ENCODE assay signal across 11 cellular contexts in the genomic region with DNA sequence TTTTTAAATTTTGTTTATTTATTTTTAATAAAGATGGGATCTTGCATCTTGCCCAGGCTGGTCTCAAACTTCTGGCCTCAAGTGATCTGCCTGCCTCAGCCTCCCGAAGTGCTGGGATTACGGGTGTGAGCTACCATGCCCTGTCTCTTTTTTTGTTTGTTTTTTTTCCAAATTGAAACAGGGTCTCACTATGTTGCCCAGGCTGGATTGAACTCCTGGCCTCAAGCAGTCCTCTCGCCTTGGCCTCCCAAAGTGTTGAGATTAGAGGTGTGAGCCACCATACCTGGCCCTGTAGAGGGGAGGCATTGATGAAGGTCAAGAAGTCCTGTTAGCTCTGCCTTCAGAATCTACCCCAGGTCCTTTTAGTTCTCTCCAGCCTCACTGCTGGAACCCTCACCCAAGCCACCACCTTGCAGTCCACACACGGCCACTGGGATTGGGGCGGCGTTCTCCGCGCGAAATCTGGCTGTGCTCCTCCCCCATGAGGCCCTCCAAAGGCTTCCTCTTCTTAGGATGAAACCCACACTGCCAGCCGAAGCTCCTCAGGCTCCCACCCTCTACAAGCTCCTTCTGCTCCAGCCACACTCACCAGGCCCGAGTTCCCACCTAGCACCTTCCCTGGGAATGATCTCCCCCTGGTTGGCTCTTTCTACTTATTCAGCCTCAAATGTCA. TPM values are rescaled to one million over a fixed set of nuclear protein-coding genes. Genes with fewer than 3 reads are reported as not detected.
A peak's percentile ranks its signal among the peaks of the same experiment; 100 is the strongest.
DNase-seq lines count a peak whose midpoint lies in the region; TF ChIP-seq lines count a peak whose summit lies in the region.
"Had no signal": no experiment of that assay in that cellular context is flagged by ENCODE, and none has a peak within 500 bp of the region (broad histone marks: within the 10 kb centered on the region; RNA-seq: fewer than 3 reads in every experiment).

No MANE protein-coding gene starts in this region.

- no peak for DNase-seq in Peyer's patch
- DNase-seq in fibroblast of lung (ENCODE audit: low read depth in 2 of 2), result no peak
- no peak for DNase-seq in trophoblast cell
- no peak for DNase-seq in GF-D8 (lab: John Stamatoyannopoulos, UW)
- DNase-seq in cerebellar nuclear complex (lab: John Stamatoyannopoulos, UW), result no peak
- DNase-seq in NCI-H69 (lab: John Stamatoyannopoulos, UW), result no peak
- DNase-seq in activated T-cell treated with anti-CD3 and anti-CD28 coated beads, Interleukin-2, amount 50 U/mL, for 1 hour, result no peak
- DNase-seq: NCI-H1694 treated with DMSO at 0.1 percent for 48 hours; stimulated activated CD4-positive, alpha-beta T cell treated with anti-CD3 and anti-CD28 coated beads, Interleukin-4, amount 100 ng/mL, for 4 hours; T1000 had no signal

- H3K27me3 ChIP-seq in BLaER1 treated with 17β-estradiol and CSF1 and Interleukin-3, amounts not matched to agents 10 nM and 100 nM, result no peaks in the 10 kb centered on the region
- H3K27me3 ChIP-seq in Peyer's patch (no peaks in the 10 kb centered on the region), fibroblast of lung (ENCODE audit: control insufficient read depth, insufficient read depth, low read length) (no peaks in the 10 kb centered on the region), trophoblast cell (ENCODE audit: insufficient read depth, low read length) (no peaks in the 10 kb centered on the region)

- peak overlapping the region; percentile 88 for H2BK120ac ChIP-seq in trophoblast cell (ENCODE audit: insufficient read depth, low read length, poor library complexity)

- WGBS in trophoblast cell (ENCODE audit: extremely low coverage, insufficient coverage, insufficient read length), result no CpG with 5 or more reads among the region's 11 CpGs

- peak overlapping the region; percentile 93 for H2AK5ac ChIP-seq in trophoblast cell (ENCODE audit: low read length)

- H3K36me3 ChIP-seq in BLaER1 treated with 17β-estradiol and CSF1 and Interleukin-3, amounts not matched to agents 10 nM and 100 nM, result peaks cover 2 to 45% (median 23%) of the 10 kb centered on the region in 11 experiments; a peak in 14 of 22 replicates
- H3K36me3 ChIP-seq in Peyer's patch (no peaks in the 10 kb centered on the region), fibroblast of lung (ENCODE audit: control insufficient read depth, insufficient read depth, low read length) (peaks cover 9% of the 10 kb centered on the region), trophoblast cell (ENCODE audit: control insufficient read depth in 1 of 2, insufficient read depth in 2 of 2, low read length in 2 of 2) (peaks cover 17 to 20% of the 10 kb centered on the region in 2 experiments)

- H3K4me3 ChIP-seq in BLaER1 treated with 17β-estradiol and CSF1 and Interleukin-3, amounts not matched to agents 10 nM and 100 nM, result 0 out of 20 replicates have a peak overlapping the region, but pooled peaks of 1 of the 10 experiments have one; percentile 12
- H3K4me3 ChIP-seq in Peyer's patch (no peak overlapping the region), fibroblast of lung (replicated peaks in 1 of 4; ENCODE audit: control extremely low read depth in 1 of 4, insufficient read depth in 1 of 4, low read depth in 3 of 4, low read length in 4 of 4) (no peak overlapping the region), trophoblast cell (ENCODE audit: low read depth, low read length) (no peak overlapping the region)

- no peak for TF ChIP-seq CTCF in Peyer's patch (IDR thresholded peaks at IDR 0.05)
- TF ChIP-seq CTCF in fibroblast of lung (conservative IDR thresholded peaks at IDR 0.05 in 1 of 2, IDR thresholded peaks at IDR 0.05 in 1 of 2; ENCODE audit: low read depth in 1 of 2, low read length in 2 of 2), result no peak

- peak overlapping the region; percentile 19 for H4K12ac ChIP-seq in trophoblast cell (ENCODE audit: low read depth, low read length)

- H3K18ac ChIP-seq in trophoblast cell (ENCODE audit: low read length), result peak overlapping the region; percentile 86

- peak overlapping the region; percentile 43 for H3K23ac ChIP-seq in trophoblast cell (ENCODE audit: low read length)

- peak overlapping the region in 10 of 11 experiments; percentile 83 to 96 (median 90); a peak in 20 of 22 replicates for H3K27ac ChIP-seq in BLaER1 treated with 17β-estradiol and CSF1 and Interleukin-3, amounts not matched to agents 10 nM and 100 nM
- H3K27ac ChIP-seq in Peyer's patch (peak overlapping the region; percentile 55 to 98 (median 94)), fibroblast of lung (ENCODE audit: insufficient read depth, low read length) (peak overlapping the region; percentile 93), trophoblast cell (ENCODE audit: low read depth, low read length) (peak overlapping the region; percentile 100)

- H2AFZ ChIP-seq in fibroblast of lung (ENCODE audit: low read length) (no peak overlapping the region), trophoblast cell (ENCODE audit: insufficient read depth, low read length, poor library complexity) (peak overlapping the region; percentile 43)

- no peaks in the 10 kb centered on the region for H3K9me3 ChIP-seq in BLaER1 treated with 17β-estradiol and CSF1 and Interleukin-3, amounts not matched to agents 10 nM and 100 nM (replicated peaks in 1 of 11)
- H3K9me3 ChIP-seq in Peyer's patch, result no peaks in the 10 kb centered on the region
- H3K9me3 ChIP-seq in fibroblast of lung (ENCODE audit: control insufficient read depth, insufficient read depth, low read depth, low read length), result no peaks in the 10 kb centered on the region
- H3K9me3 ChIP-seq in trophoblast cell (ENCODE audit: insufficient read depth, low read depth, low read length), result peaks cover 2% of the 10 kb centered on the region

- H3K79me2 ChIP-seq in fibroblast of lung (ENCODE audit: control insufficient read depth, insufficient read depth, low read length) (peaks cover 91% of the 10 kb centered on the region), trophoblast cell (ENCODE audit: control insufficient read depth, insufficient read depth, low read length, poor library complexity) (peaks cover 43% of the 10 kb centered on the region)

- H3K9ac ChIP-seq in BLaER1 treated with 17β-estradiol and CSF1 and Interleukin-3, amounts not matched to agents 10 nM and 100 nM, result peak overlapping the region in 9 of 11 experiments; percentile 70 to 84 (median 79); a peak in 13 of 22 replicates
- H3K9ac ChIP-seq in fibroblast of lung (ENCODE audit: insufficient read depth, low read length) (no peak overlapping the region), trophoblast cell (ENCODE audit: low read length) (no peak overlapping the region)

- H3K14ac ChIP-seq in trophoblast cell (ENCODE audit: low read length), result peak overlapping the region; percentile 93

- H3K79me1 ChIP-seq in trophoblast cell (ENCODE audit: low read length), result peaks cover 59% of the 10 kb centered on the region

- H2BK12ac ChIP-seq in trophoblast cell (ENCODE audit: low read length), result peak overlapping the region; percentile 50

- peaks cover 15 to 91% (median 31%) of the 10 kb centered on the region in 11 experiments; a peak in 20 of 22 replicates for H4K20me1 ChIP-seq in BLaER1 treated with 17β-estradiol and CSF1 and Interleukin-3, amounts not matched to agents 10 nM and 100 nM
- H4K20me1 ChIP-seq in fibroblast of lung (ENCODE audit: control insufficient read depth, extremely low read depth, insufficient read depth, low read length), result no peaks in the 10 kb centered on the region

- peak overlapping the region; percentile 79 to 99 (median 96) for H3K4me2 ChIP-seq in BLaER1 treated with 17β-estradiol and CSF1 and Interleukin-3, amounts not matched to agents 10 nM and 100 nM
- H3K4me2 ChIP-seq in fibroblast of lung (ENCODE audit: extremely low read depth, insufficient read depth, low read length) (no peak overlapping the region), trophoblast cell (ENCODE audit: low read length) (no peak overlapping the region)

- H3K4ac ChIP-seq in trophoblast cell (ENCODE audit: low read depth, low read length), result peak overlapping the region; percentile 90

- TF ChIP-seq POLR2A in Peyer's patch (IDR thresholded peaks at IDR 0.05), result no peak

- H4K8ac ChIP-seq in trophoblast cell (ENCODE audit: low read depth, low read length), result peak overlapping the region; percentile 86

- peak overlapping the region; percentile 97 for H2BK5ac ChIP-seq in trophoblast cell (ENCODE audit: low read depth, low read length, poor library complexity)

- H3K4me1 ChIP-seq in BLaER1 treated with 17β-estradiol and CSF1 and Interleukin-3, amounts not matched to agents 10 nM and 100 nM, result peaks cover 90 to 100% (median 98%) of the 10 kb centered on the region in 10 experiments
- H3K4me1 ChIP-seq in Peyer's patch (peaks cover 13 to 95% (median 40%) of the 10 kb centered on the region in 4 donors), fibroblast of lung (ENCODE audit: control insufficient read depth, extremely low read depth, insufficient read depth, low read length) (peaks cover 47% of the 10 kb centered on the region), trophoblast cell (ENCODE audit: control insufficient read depth in 1 of 2, insufficient read depth in 2 of 2, low read length in 2 of 2) (peaks cover 59 to 71% of the 10 kb centered on the region in 2 experiments)

- peak overlapping the region; percentile 86 for H4K91ac ChIP-seq in trophoblast cell (ENCODE audit: low read depth, low read length)

RNA-seq across cellular contexts. Expression of a gene that starts 34.9 kb away (rescaled TPM):
- total RNA-seq in Peyer's patch (1,000 to 10,000 TPM in 1 of 4 donors, 100 to 1,000 TPM in 3; 360 to 1,049 (median 814) TPM), fibroblast of lung (65.0 and 127 TPM in 2 replicates)
- 363 and 683 TPM in 2 replicates for polyA plus RNA-seq in fibroblast of lung
- 608 and 1,180 TPM in 2 replicates for polyA plus RNA-seq in fibroblast of lung (2012)
- polyA minus RNA-seq in fibroblast of lung (ENCODE audit: low replicate concordance), result 641 and 1,577 TPM in 2 replicates
- 442 and 468 TPM in 2 replicates for polyA plus RNA-seq in trophoblast cell (2013)

Comparison
In these comparisons a context has a peak if more than half of its experiments do, and no peak if none do; other contexts are left out.
1. H3K4me2 ChIP-seq: peak in BLaER1 treated with 17β-estradiol and CSF1 and Interleukin-3, amounts not matched to agents 10 nM and 100 nM (11 of 11); none in fibroblast of lung (single experiment) and trophoblast cell (single experiment).
2. H3K9ac ChIP-seq: peak in BLaER1 treated with 17β-estradiol and CSF1 and Interleukin-3, amounts not matched to agents 10 nM and 100 nM (9 of 11); none in fibroblast of lung (single experiment) and trophoblast cell (single experiment).
3. Peak in every context shown above with its lines, with median percentiles within 50 percentile points of each other: H3K27ac ChIP-seq.